In genomic region chr5:134552301-134552700, GRCh38 we compare ENCODE assay signal across 9 cellular contexts. TPM values are rescaled to one million over a fixed set of nuclear protein-coding genes. Genes with fewer than 3 reads are reported as not detected.
DNase-seq lines count a peak whose midpoint lies in the region; ATAC-seq, FAIRE-seq and TF ChIP-seq lines count a peak whose summit lies in the region.
"Had no signal": no experiment of that assay in that cellular context is flagged by ENCODE, and none has a peak within 500 bp of the region (broad histone marks: within the 10 kb centered on the region; RNA-seq: fewer than 3 reads in every experiment).

No MANE protein-coding gene starts in this region.

- H3K79me2 ChIP-seq in OCI-LY3 (ENCODE audit: low read length) (peaks cover 61% of the 10 kb centered on the region), endothelial cell of umbilical vein (ENCODE audit: control insufficient read depth, insufficient read depth, low read length) (no peaks in the 10 kb centered on the region)

- H3K4me2 ChIP-seq in OCI-LY3 (ENCODE audit: low read length) (no peak overlapping the region), endothelial cell of umbilical vein (ENCODE audit: insufficient read depth, low read length) (peak overlapping the region; percentile 60)

- POLR2A ChIA-PET in endothelial cell of umbilical vein (lab: Charles Lee), result no interaction called here
- POLR2A ChIA-PET in naive thymus-derived CD4-positive, alpha-beta T cell (lab: Charles Lee), result interaction anchor here (0.6 to 0.7 kb wide), 2 partner anchors 249 to 327 kb away, joined by 3 read pairs; no protein-coding TSS in a partner anchor

- H3K27ac Mint-ChIP-seq in naive thymus-derived CD4-positive, alpha-beta T cell, result peak overlapping the region in 4 of 9 donors; percentile 14 to 93 (median 63)
- H3K27ac Mint-ChIP-seq in type B pancreatic cell, result no peak overlapping the region

- H3K9me3 ChIP-seq in OCI-LY3 (ENCODE audit: insufficient read depth, low read length), result no peaks in the 10 kb centered on the region
- H3K9me3 ChIP-seq in endothelial cell of umbilical vein (replicated peaks; ENCODE audit: control insufficient read depth, insufficient read depth, low read length), result no peaks in the 10 kb centered on the region
- no peaks in the 10 kb centered on the region for H3K9me3 ChIP-seq in naive thymus-derived CD4-positive, alpha-beta T cell (ENCODE audit: control insufficient read depth in 2 of 3, low read length in 3 of 3)
- H3K9me3 ChIP-seq in tibial nerve, result no peaks in the 10 kb centered on the region

- H4K20me1 ChIP-seq in OCI-LY3 (ENCODE audit: insufficient read depth, low read length) (no peaks in the 10 kb centered on the region), endothelial cell of umbilical vein (replicated peaks; ENCODE audit: control insufficient read depth, extremely low read depth, insufficient read depth, low read length) (no peaks in the 10 kb centered on the region)

- intact Hi-C loops in endothelial cell of umbilical vein (cut with micrococcal nuclease), result loop anchor here (1.0 to 2.0 kb wide), 5 partner anchors 16 to 181 kb away; partner anchors contain the start of gene UBE2B
- intact Hi-C loops in naive thymus-derived CD4-positive, alpha-beta T cell (cut with micrococcal nuclease), result no loop called here

- H3K4me3 ChIP-seq in OCI-LY3 (ENCODE audit: low read length) (no peak overlapping the region), endothelial cell of umbilical vein (replicated peaks in 1 of 3; ENCODE audit: insufficient read depth in 1 of 3, low read depth in 1 of 3, low read length in 3 of 3) (no peak overlapping the region), tibial nerve (no peak overlapping the region)
- H3K4me3 ChIP-seq in naive thymus-derived CD4-positive, alpha-beta T cell (ENCODE audit: low read length), result no peak overlapping the region

- 44 to 56% methylated on average over 3 of the region's 3 CpGs for WGBS in tibial nerve, 2 donors

- H3K4me1 ChIP-seq in OCI-LY3 (ENCODE audit: low read length) (peaks cover 96% of the 10 kb centered on the region), endothelial cell of umbilical vein (ENCODE audit: control insufficient read depth, extremely low read depth, insufficient read depth, low read length) (peaks cover 73% of the 10 kb centered on the region), tibial nerve (peaks cover 7 to 76% (median 44%) of the 10 kb centered on the region in 4 donors)
- H3K4me1 ChIP-seq in naive thymus-derived CD4-positive, alpha-beta T cell (ENCODE audit: control insufficient read depth in 2 of 2, insufficient read depth in 2 of 2, low read length in 2 of 2), result peaks cover 21 to 35% of the 10 kb centered on the region in 2 donors

- H3K27me3 ChIP-seq in OCI-LY3 (ENCODE audit: low read depth, low read length) (no peaks in the 10 kb centered on the region), endothelial cell of umbilical vein (ENCODE audit: control insufficient read depth in 2 of 2, insufficient read depth in 2 of 2, low read length in 2 of 2) (no peaks in the 10 kb centered on the region), tibial nerve (no peaks in the 10 kb centered on the region)
- H3K27me3 ChIP-seq in naive thymus-derived CD4-positive, alpha-beta T cell (ENCODE audit: control insufficient read depth in 2 of 2, insufficient read depth in 2 of 2, low read length in 2 of 2), result no peaks in the 10 kb centered on the region

- FAIRE-seq in endothelial cell of umbilical vein (lab: Jason Lieb, UNC), result peak; percentile 98

- peak overlapping the region; percentile 100 for H3K27ac ChIP-seq in OCI-LY3 (ENCODE audit: low read length)
- peak overlapping the region; percentile 88 for H3K27ac ChIP-seq in endothelial cell of umbilical vein (ENCODE audit: insufficient read depth, low read depth, low read length)
- peak overlapping the region; percentile 20 for H3K27ac ChIP-seq in naive thymus-derived CD4-positive, alpha-beta T cell (ENCODE audit: low read depth, low read length)
- peak overlapping the region in 2 of 4 donors; percentile 18 to 39 for H3K27ac ChIP-seq in tibial nerve

- no peaks in the 10 kb centered on the region for H3K27me3 Mint-ChIP-seq in naive thymus-derived CD4-positive, alpha-beta T cell
- H3K27me3 Mint-ChIP-seq in type B pancreatic cell, result no peaks in the 10 kb centered on the region
- H3K27me3 Mint-ChIP-seq: activated naive CD4-positive, alpha-beta T cell treated with anti-CD3 and anti-CD28 coated beads, Interleukin-2, amount 50 U/mL, for 24 hours had no signal

- H3K4me3 Mint-ChIP-seq in naive thymus-derived CD4-positive, alpha-beta T cell, result no peak overlapping the region
- H3K4me3 Mint-ChIP-seq in type B pancreatic cell, result no peak overlapping the region
- H3K4me3 Mint-ChIP-seq: activated naive CD4-positive, alpha-beta T cell treated with anti-CD3 and anti-CD28 coated beads, Interleukin-2, amount 50 U/mL, for 24 hours had no signal

- H2AFZ ChIP-seq in OCI-LY3 (ENCODE audit: low read depth, low read length), result no peak overlapping the region
- H2AFZ ChIP-seq in endothelial cell of umbilical vein (ENCODE audit: low read depth, low read length), result peak overlapping the region; percentile 8

- TF ChIP-seq POLR2A in endothelial cell of umbilical vein (IDR thresholded peaks at IDR 0.05; ENCODE audit: low read depth, low read length) (no peak), tibial nerve (IDR thresholded peaks at IDR 0.05) (no peak)

- BruUV-seq in endothelial cell of umbilical vein (replicated peaks; lab: Mats Ljungman, UMichigan), result no TSS peak

- CTCF ChIA-PET in endothelial cell of umbilical vein (lab: Charles Lee), result interaction anchor here (0.6 to 2.3 kb wide), 7 partner anchors 8 to 35 kb away, joined by 3 to 6 read pairs (median 4); no protein-coding TSS in a partner anchor
- CTCF ChIA-PET in naive thymus-derived CD4-positive, alpha-beta T cell (lab: Charles Lee), result no interaction called here

- peaks cover 0 to 2% (median 0%) of the 10 kb centered on the region in 11 donors for H3K9me3 Mint-ChIP-seq in naive thymus-derived CD4-positive, alpha-beta T cell
- no peaks in the 10 kb centered on the region for H3K9me3 Mint-ChIP-seq in type B pancreatic cell
- H3K9me3 Mint-ChIP-seq: activated naive CD4-positive, alpha-beta T cell treated with anti-CD3 and anti-CD28 coated beads, Interleukin-2, amount 50 U/mL, for 24 hours had no signal

- no peak overlapping the region for H3K9ac ChIP-seq in OCI-LY3 (ENCODE audit: low read length)
- H3K9ac ChIP-seq in endothelial cell of umbilical vein (replicated peaks; ENCODE audit: extremely low read depth, insufficient read depth, low read length), result peak overlapping the region; percentile 57

- TF ChIP-seq EP300 in tibial nerve (IDR thresholded peaks at IDR 0.05), result no peak

- no peak for ATAC-seq in naive thymus-derived CD4-positive, alpha-beta T cell
- ATAC-seq in HG03378 (IDR thresholded peaks at IDR 0.05; ENCODE audit: unreplicated experiment), result no peak

- dilution Hi-C loops in endothelial cell of umbilical vein (cut with MboI; ENCODE audit: extremely low pct_ligation_motif_present, low sequenced_read_pairs), result no loop called here

- H3K36me3 Mint-ChIP-seq in naive thymus-derived CD4-positive, alpha-beta T cell, result peaks cover 3 to 33% (median 16%) of the 10 kb centered on the region in 5 donors
- H3K36me3 Mint-ChIP-seq in type B pancreatic cell, result no peaks in the 10 kb centered on the region

- H3K4me1 Mint-ChIP-seq in naive thymus-derived CD4-positive, alpha-beta T cell, result peaks cover 42 to 82% (median 65%) of the 10 kb centered on the region in 7 donors
- peaks cover 24% of the 10 kb centered on the region for H3K4me1 Mint-ChIP-seq in type B pancreatic cell (ENCODE audit: unreplicated experiment)

- DNase-seq in AG20443 (ENCODE audit: low spot score), result peak; percentile 79
- DNase-seq in endothelial cell of umbilical vein (ENCODE audit: low read depth, low spot score), result peak; percentile 98
- no peak for DNase-seq in naive thymus-derived CD4-positive, alpha-beta T cell
- DNase-seq in type B pancreatic cell (ENCODE audit: extremely low spot score, unreplicated experiment), result no peak
- no peak for DNase-seq in stimulated activated CD4-positive, alpha-beta T cell treated with anti-CD3 and anti-CD28 coated beads, Interleukin-4, amount 100 ng/mL, for 24 hours
- DNase-seq in tibial nerve (ENCODE audit: low spot score in 2 of 2), result no peak

- H3K9me1 ChIP-seq in endothelial cell of umbilical vein (replicated peaks; ENCODE audit: control insufficient read depth, extremely low read depth, insufficient read depth, low read length), result no peaks in the 10 kb centered on the region

- no peak for TF ChIP-seq CTCF in OCI-LY3 (IDR thresholded peaks at IDR 0.05; ENCODE audit: low read depth, low read length)
- no peak for TF ChIP-seq CTCF in endothelial cell of umbilical vein (IDR thresholded peaks at IDR 0.05; ENCODE audit: extremely low read depth in 1 of 2, insufficient read depth in 1 of 2, low read depth in 1 of 2, low read length in 2 of 2)
- no peak for TF ChIP-seq CTCF in type B pancreatic cell (conservative IDR thresholded peaks at IDR 0.05)
- no peak for TF ChIP-seq CTCF in tibial nerve (IDR thresholded peaks at IDR 0.05)

- H3K36me3 ChIP-seq in OCI-LY3 (replicated peaks; ENCODE audit: low read depth, low read length), result peaks cover 47% of the 10 kb centered on the region
- H3K36me3 ChIP-seq in endothelial cell of umbilical vein (ENCODE audit: control insufficient read depth in 2 of 2, extremely low read depth in 1 of 2, insufficient read depth in 2 of 2, low read length in 2 of 2), result peaks cover 0 to 6% of the 10 kb centered on the region in 2 experiments
- peaks cover 12 to 91% (median 19%) of the 10 kb centered on the region in 3 experiments for H3K36me3 ChIP-seq in naive thymus-derived CD4-positive, alpha-beta T cell (ENCODE audit: control insufficient read depth in 2 of 3, insufficient read depth in 3 of 3, low read length in 3 of 3)
- H3K36me3 ChIP-seq in tibial nerve, result peaks cover 0 to 64% (median 0%) of the 10 kb centered on the region in 3 donors

TF ChIP-seq in endothelial cell of umbilical vein, 7 proteins besides CTCF, POLR2A, EP300 and RAD21 (continues in another document):
- TF ChIP-seq MYC (IDR thresholded peaks at IDR 0.05; ENCODE audit: low read depth, low read length), result no peak
- TF ChIP-seq EZH2 (IDR thresholded peaks at IDR 0.05; ENCODE audit: borderline replicate concordance, low read depth, low read length, severe bottlenecking), result no peak

RNA-seq across cellular contexts. Expression of gene JADE2, which starts 26.8 kb away (rescaled TPM):
- 19.2 and 31.1 TPM in 2 replicates for total RNA-seq in endothelial cell of umbilical vein
- 11.6 and 12.0 TPM in 2 replicates for polyA plus RNA-seq in endothelial cell of umbilical vein
- 8.5 and 10.9 TPM in 2 replicates for polyA plus RNA-seq in endothelial cell of umbilical vein (2011; cell fraction: cytosol; rRNA removed)
- 14.2 and 14.8 TPM in 2 replicates for polyA plus RNA-seq in endothelial cell of umbilical vein (2011; cell fraction: nucleus; rRNA removed)
- 10.5 and 12.9 TPM in 2 replicates for polyA plus RNA-seq in endothelial cell of umbilical vein (2012)
- polyA minus RNA-seq in endothelial cell of umbilical vein, result 20.0 and 23.9 TPM in 2 replicates
- 43.5 TPM for polyA minus RNA-seq in endothelial cell of umbilical vein (2011; cell fraction: cytosol; rRNA and poly(A)+ RNA removed)
- polyA minus RNA-seq in endothelial cell of umbilical vein (2011; cell fraction: nucleus; rRNA and poly(A)+ RNA removed), result 8.1 and 14.9 TPM in 2 replicates
- total RNA-seq in naive thymus-derived CD4-positive, alpha-beta T cell, result 100 to 1,000 TPM in 4 of 5 experiments, 10 to 100 TPM in 1; 99.0 to 271 (median 153) TPM
- polyA plus RNA-seq in naive thymus-derived CD4-positive, alpha-beta T cell, result 10 to 100 TPM; 29.8 to 55.7 TPM
- total RNA-seq in type B pancreatic cell (ENCODE audit: low replicate concordance), result 10.8 and 29.8 TPM in 2 replicates
- total RNA-seq in tibial nerve, result 10 to 100 TPM; 58.8 to 90.6 (median 73.9) TPM

Comparison
In these comparisons a context has a peak if more than half of its experiments do, and no peak if none do; other contexts are left out.
1. DNase-seq: peak in AG20443 (single experiment) and endothelial cell of umbilical vein (single experiment); none in naive thymus-derived CD4-positive, alpha-beta T cell (0 of 9), type B pancreatic cell (single experiment), stimulated activated CD4-positive, alpha-beta T cell treated with anti-CD3 and anti-CD28 coated beads, Interleukin-4, amount 100 ng/mL, for 24 hours (single experiment) and tibial nerve (0 of 2).